In the genomic region with DNA sequence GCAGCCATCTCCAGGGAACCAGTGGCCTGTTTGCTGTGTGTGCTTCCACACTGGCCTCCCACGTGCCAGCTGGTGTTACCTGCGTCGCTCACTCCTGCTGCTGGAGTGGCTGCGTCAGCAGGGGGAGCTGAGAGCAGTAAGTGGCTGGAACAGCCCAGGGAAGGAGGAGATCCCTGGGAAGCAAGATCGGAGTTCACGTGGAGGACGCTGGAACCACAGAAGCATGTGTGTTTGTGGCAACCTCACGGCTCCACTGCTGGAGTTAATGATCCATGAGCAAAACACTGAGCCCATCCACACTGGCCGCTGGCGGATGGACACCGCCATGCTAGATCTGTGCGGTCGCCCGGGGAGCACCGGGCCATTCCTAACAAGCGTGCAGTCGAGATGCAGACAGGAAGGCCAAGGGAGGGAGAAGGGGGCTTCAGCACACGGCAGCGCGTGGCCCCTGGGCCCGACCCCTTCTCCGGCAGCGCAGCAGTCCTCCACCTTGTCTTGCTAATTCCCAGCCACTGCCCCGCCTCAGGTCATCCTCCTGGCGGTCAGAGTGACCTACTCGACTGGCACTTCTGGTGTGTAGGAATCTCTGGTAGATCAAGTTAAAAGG, we compare ENCODE assay signal across 8 cellular contexts.
DNase-seq lines count a peak whose midpoint lies in the region; ATAC-seq and TF ChIP-seq lines count a peak whose summit lies in the region.

No MANE protein-coding gene starts in this region.

- H3K36me3 ChIP-seq in mesenchymal stem cell (ENCODE audit: control insufficient read depth in 1 of 2, insufficient read depth in 2 of 2, low read depth in 1 of 2, low read length in 2 of 2), result no peaks in the 10 kb centered on the region

- peak; percentile 66 for TF ChIP-seq CTCF in chondrocyte (IDR thresholded peaks at IDR 0.05)

- H3K27me3 ChIP-seq in mesenchymal stem cell (ENCODE audit: control insufficient read depth in 1 of 2, insufficient read depth in 1 of 2, low read length in 2 of 2), result peaks cover 18% of the 10 kb centered on the region in 2 experiments

- H4K8ac ChIP-seq in mesenchymal stem cell (ENCODE audit: low read length), result no peak overlapping the region

- H3K27ac Mint-ChIP-seq in chondrocyte (ENCODE audit: unreplicated experiment), result no peak overlapping the region

- 74% methylated on average over 25 of the region's 26 CpGs for WGBS in mesenchymal stem cell

- H3K23ac ChIP-seq in mesenchymal stem cell (ENCODE audit: low read length in 2 of 2), result no peak overlapping the region

- H2BK15ac ChIP-seq in mesenchymal stem cell (ENCODE audit: low read depth, poor library complexity, severe bottlenecking), result no peak overlapping the region

- no peak overlapping the region for H3K4me2 ChIP-seq in mesenchymal stem cell (ENCODE audit: low read length, poor library complexity, severe bottlenecking)

- DNase-seq in AG20443 (ENCODE audit: low spot score), result peak; percentile 55
- DNase-seq in NCI-H2107 (lab: John Stamatoyannopoulos, UW), result peak; percentile 48
- no peak for DNase-seq in chondrocyte (ENCODE audit: low spot score)
- peak; percentile 29 for DNase-seq in mesenchymal stem cell
- DNase-seq in SIG-M5 (lab: John Stamatoyannopoulos, UW), result no peak
- DNase-seq in stimulated activated CD4-positive, alpha-beta T cell treated with anti-CD3 and anti-CD28 coated beads, Interleukin-15, amount 100 ng/mL, for 24 hours, result no peak
- DNase-seq in MV-4-11 (lab: John Stamatoyannopoulos, UW), result no peak

- H3K79me1 ChIP-seq in mesenchymal stem cell (replicated peaks; ENCODE audit: low read length, poor library complexity, severe bottlenecking), result no peaks in the 10 kb centered on the region

- peaks cover 2% of the 10 kb centered on the region for H3K36me3 Mint-ChIP-seq in chondrocyte (ENCODE audit: low read depth)

- H3K4me1 ChIP-seq in mesenchymal stem cell (ENCODE audit: control insufficient read depth, insufficient read depth, low read depth, low read length), result peaks cover 4% of the 10 kb centered on the region

- no peak overlapping the region for H4K91ac ChIP-seq in mesenchymal stem cell (ENCODE audit: low read length)

- no peak overlapping the region for H2AK5ac ChIP-seq in mesenchymal stem cell (ENCODE audit: low read length, severe bottlenecking)

- H3K4ac ChIP-seq in mesenchymal stem cell (ENCODE audit: low read depth in 1 of 2, low read length in 2 of 2), result no peak overlapping the region

- H3K4me3 Mint-ChIP-seq in chondrocyte (ENCODE audit: unreplicated experiment), result no peak overlapping the region

- H3K18ac ChIP-seq in mesenchymal stem cell (ENCODE audit: low read depth in 1 of 2, low read length in 2 of 2), result no peak overlapping the region

- H3K9me3 ChIP-seq in mesenchymal stem cell (ENCODE audit: control insufficient read depth, low read length), result no peaks in the 10 kb centered on the region

- no peak overlapping the region for H2BK120ac ChIP-seq in mesenchymal stem cell (ENCODE audit: low read depth, low read length)

- no peak overlapping the region for H2BK12ac ChIP-seq in mesenchymal stem cell (ENCODE audit: low read length in 2 of 2)

- H3K4me1 Mint-ChIP-seq in chondrocyte (ENCODE audit: low read depth), result peaks cover 3% of the 10 kb centered on the region

- no peak for ATAC-seq in HG02763 (IDR thresholded peaks at IDR 0.05; ENCODE audit: unreplicated experiment)

- no peak overlapping the region for H3K9ac ChIP-seq in mesenchymal stem cell (ENCODE audit: low read length)

- no peak overlapping the region for H3K27ac ChIP-seq in mesenchymal stem cell (ENCODE audit: low read length, poor library complexity, severe bottlenecking)

- no peak overlapping the region for H2AFZ ChIP-seq in mesenchymal stem cell (ENCODE audit: low read depth, low read length)

- H3K4me3 ChIP-seq in mesenchymal stem cell (ENCODE audit: insufficient read depth in 1 of 2, low read depth in 1 of 2, low read length in 2 of 2), result no peak overlapping the region

- no peak overlapping the region for H3K14ac ChIP-seq in mesenchymal stem cell (ENCODE audit: low read length in 2 of 2)

- no peaks in the 10 kb centered on the region for H3K27me3 Mint-ChIP-seq in chondrocyte (ENCODE audit: low read depth)

- H3K9me3 Mint-ChIP-seq in chondrocyte (ENCODE audit: low read depth), result peaks cover 3% of the 10 kb centered on the region

- H2BK5ac ChIP-seq in mesenchymal stem cell (ENCODE audit: low read depth, low read length, poor library complexity, severe bottlenecking), result no peak overlapping the region

Comparison
In these comparisons a context has a peak if more than half of its experiments do, and no peak if none do; other contexts are left out.
1. DNase-seq: peak in AG20443 (single experiment), NCI-H2107 (single experiment) and mesenchymal stem cell (single experiment); none in chondrocyte (single experiment), SIG-M5 (single experiment), stimulated activated CD4-positive, alpha-beta T cell treated with anti-CD3 and anti-CD28 coated beads, Interleukin-15, amount 100 ng/mL, for 24 hours (single experiment) and MV-4-11 (single experiment).